21 cellular contexts compared by ENCODE assay signal in genomic region chr10:104376784-104377300, GRCh38. TPM values are rescaled to one million over a fixed set of nuclear protein-coding genes. Genes with fewer than 3 reads are reported as not detected.
"Had no signal": no experiment of that assay in that cellular context is flagged by ENCODE, and none has a peak within 500 bp of the region (broad histone marks: within the 10 kb centered on the region; RNA-seq: fewer than 3 reads in every experiment).

No MANE protein-coding gene starts in this region.

- ATAC-seq: left ventricle myocardium superior; lower lobe of right lung; natural killer cell; pancreas; sciatic nerve; stimulated activated naive CD8-positive, alpha-beta T cell treated with anti-CD3 and anti-CD28 coated beads, Interleukin-15, amount 100 ng/mL, for 72 hours had no signal

- H3K36me3 ChIP-seq: esophagus squamous epithelium, lower lobe of right lung, neutrophil, pancreas, right atrium auricular region had no signal

- H3K4me1 ChIP-seq: lower lobe of right lung, pancreas, right atrium auricular region, tibial artery had no signal

- DNase-seq: dorsolateral prefrontal cortex; effector CD4-positive, alpha-beta T cell; esophagus squamous epithelium; hypothalamus; immature natural killer cell; left ventricle myocardium superior; lower lobe of right lung; natural killer cell; pancreas; stimulated activated CD4-positive, alpha-beta T cell treated with anti-CD3 and anti-CD28 coated beads, Interleukin-12 subunit alpha, Interleukin-12 subunit beta, amount 100 ng/mL, for 4 hours; stimulated activated CD4-positive, alpha-beta T cell treated with anti-CD3 and anti-CD28 coated beads, Interleukin-1b, Interleukin-23, amount 100 ng/mL, for 48 hours; stimulated activated CD4-positive, alpha-beta T cell treated with anti-CD3 and anti-CD28 coated beads, Interleukin-4, amount 100 ng/mL, for 1 hour; stimulated activated CD8-positive, alpha-beta memory T cell treated with anti-CD3 and anti-CD28 coated beads, Interleukin-4, amount 100 ng/mL, for 48 hours; stimulated activated naive CD4-positive, alpha-beta T cell; stimulated activated naive CD8-positive, alpha-beta T cell treated with anti-CD3 and anti-CD28 coated beads, Interleukin-15, amount 100 ng/mL, for 72 hours; tibial artery had no signal

- H3K9me3 ChIP-seq: lower lobe of right lung, neutrophil, pancreas had no signal

- H3K4me3 ChIP-seq: dorsolateral prefrontal cortex, esophagus squamous epithelium, lower lobe of right lung, pancreas, right atrium auricular region, smooth muscle cell, tibial artery had no signal

- H3K27me3 ChIP-seq: pancreas, right atrium auricular region, tibial artery had no signal

- H3K4me2 ChIP-seq: smooth muscle cell had no signal

- H3K27ac ChIP-seq: dorsolateral prefrontal cortex, esophagus squamous epithelium, lower lobe of right lung, neutrophil, pancreas, right atrium auricular region, tibial artery had no signal

RNA-seq across cellular contexts. Expression of gene CFAP58, which starts 23.2 kb away (rescaled TPM):
- polyA plus RNA-seq: immature natural killer cell, neural cell had no signal
